ENCODE assay signal across 24 cellular contexts in the genomic region with DNA sequence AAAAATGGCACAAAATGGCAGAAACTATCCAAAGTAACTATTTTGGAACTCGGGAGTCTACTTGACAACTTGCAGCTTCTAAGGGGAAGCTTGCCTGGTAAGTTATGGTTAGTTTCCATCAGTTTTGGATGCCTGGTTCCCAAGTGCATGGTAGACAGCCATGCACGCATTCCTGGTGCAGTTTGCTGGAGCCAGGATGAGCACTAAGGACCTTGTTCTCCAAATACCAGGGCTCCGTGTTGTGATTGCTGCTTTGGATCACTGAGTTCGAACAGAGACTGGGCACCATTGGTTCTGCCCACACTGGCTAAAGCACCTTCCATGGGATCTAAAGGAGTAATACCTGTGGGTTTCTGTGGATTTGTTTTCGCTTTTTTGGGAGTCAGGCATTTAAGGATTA.
"Had no signal": no experiment of that assay in that cellular context is flagged by ENCODE, and none has a peak within 500 bp of the region (broad histone marks: within the 10 kb centered on the region; RNA-seq: fewer than 3 reads in every experiment).

No MANE protein-coding gene starts in this region.

- H3K27me3 ChIP-seq: colonic mucosa, esophagus squamous epithelium, gastrocnemius medialis, heart right ventricle, left lung had no signal

- H3K4me3 Mint-ChIP-seq: dendritic cell treated with granulocyte-macrophage colony-stimulating factor and Interleukin-4, amounts not matched to agents 40 ng/mL and 50 ng/mL, for 4 days; effector memory CD8-positive, alpha-beta T cell; mesothelial cell of epicardium had no signal

- DNase-seq: colonic mucosa; cortex of kidney; effector CD8-positive, alpha-beta T cell; effector memory CD8-positive, alpha-beta T cell; esophagus squamous epithelium; foreskin fibroblast; foreskin melanocyte; gastrocnemius medialis; glutamatergic neuron; head of caudate nucleus; heart right ventricle; hippocampal formation; left cardiac atrium; left lung; left ventricle myocardium superior; lower lobe of right lung; mesenchymal stem cell; mucosa of descending colon; naive B cell had no signal

- H3K4me1 ChIP-seq: colonic mucosa, esophagus squamous epithelium, gastrocnemius medialis, left lung, lower lobe of right lung had no signal

- H3K9me3 ChIP-seq: colonic mucosa, gastrocnemius medialis, lower lobe of right lung, mucosa of descending colon had no signal

- H3K36me3 ChIP-seq: colonic mucosa had no signal

- H3K27ac Mint-ChIP-seq: dendritic cell treated with granulocyte-macrophage colony-stimulating factor and Interleukin-4, amounts not matched to agents 40 ng/mL and 50 ng/mL, for 4 days; effector memory CD8-positive, alpha-beta T cell; mesothelial cell of epicardium had no signal

- FAIRE-seq: endothelial cell of umbilical vein, islet of Langerhans, keratinocyte had no signal

- H3K4me3 ChIP-seq: colonic mucosa, esophagus squamous epithelium, gastrocnemius medialis, heart right ventricle, left lung, lower lobe of right lung, mucosa of descending colon had no signal

- ATAC-seq: effector memory CD8-positive, alpha-beta T cell; gastrocnemius medialis; heart right ventricle; left cardiac atrium; left lung; left ventricle myocardium superior; lower lobe of right lung; mucosa of descending colon had no signal

- H3K27ac ChIP-seq: colonic mucosa, esophagus squamous epithelium, gastrocnemius medialis, heart right ventricle, left lung, lower lobe of right lung had no signal
